8 cellular contexts compared by ENCODE assay signal in the genomic region with DNA sequence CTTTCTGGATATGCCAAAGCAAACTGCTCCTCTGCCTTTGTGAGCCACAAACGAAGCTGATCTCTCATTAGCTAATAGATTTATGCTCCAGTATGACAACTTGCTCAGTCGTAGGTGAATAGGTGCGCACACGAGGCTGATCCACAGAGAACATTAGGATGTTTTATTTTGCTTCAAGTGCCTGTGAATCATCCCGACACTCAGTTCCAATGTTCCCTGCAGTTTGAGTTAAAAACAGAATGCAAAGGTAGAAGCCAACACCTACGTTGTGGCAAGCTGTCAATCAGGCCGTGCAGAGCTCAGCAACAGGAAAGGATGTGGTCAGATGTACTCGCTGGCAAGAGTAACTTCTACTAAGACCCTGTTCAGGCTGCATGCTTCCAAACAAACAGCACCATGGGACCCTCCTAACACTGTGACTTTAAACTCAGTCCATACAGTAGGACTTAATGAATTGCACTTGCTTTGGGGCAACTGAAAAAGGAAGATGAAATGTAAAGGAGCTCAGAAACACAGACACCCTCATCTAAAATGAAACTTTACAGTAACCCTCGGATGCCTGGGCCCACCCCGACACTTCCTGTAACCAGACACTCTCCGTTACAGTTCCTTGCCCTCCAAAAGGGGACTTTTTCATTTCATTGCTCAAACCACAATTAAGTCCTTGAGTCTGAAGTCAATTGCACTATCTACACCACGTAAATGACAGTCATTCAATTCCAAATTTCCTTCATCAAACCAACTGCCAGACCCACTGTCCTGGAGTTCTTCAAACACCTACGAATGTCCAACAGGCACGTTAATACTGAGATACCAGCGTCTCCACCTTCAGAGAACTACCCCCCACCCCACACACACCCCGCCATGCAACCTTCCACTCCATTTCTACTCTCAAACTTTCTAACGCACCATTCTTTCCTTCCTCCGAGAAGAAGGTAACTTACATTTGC. TPM values are rescaled to one million over a fixed set of nuclear protein-coding genes. Genes with fewer than 3 reads are reported as not detected.
DNase-seq lines count a peak whose midpoint lies in the region; ATAC-seq and TF ChIP-seq lines count a peak whose summit lies in the region.

No MANE protein-coding gene starts in this region.

- TSS peak; percentile 83 for BruUV-seq in Panc1 (replicated peaks; lab: Mats Ljungman, UMichigan)

- ATAC-seq in HG03159 (IDR thresholded peaks at IDR 0.05; ENCODE audit: unreplicated experiment) (peak; percentile 68), Panc1 (no peak), lung (ENCODE audit: insufficient read depth, low FRiP score) (no peak)
- ATAC-seq in activated naive CD8-positive, alpha-beta T cell treated with anti-CD3 and anti-CD28 coated beads, Interleukin-2, amount 50 U/mL, for 24 hours: peak; percentile 58
- ATAC-seq in stimulated activated naive CD8-positive, alpha-beta T cell treated with anti-CD3 and anti-CD28 coated beads, Interleukin-15, amount 100 ng/mL, for 72 hours: peak; percentile 78

- peak overlapping the region; percentile 96 to 100 (median 99) for H3K4me3 Mint-ChIP-seq in CD4-positive, alpha-beta memory T cell
- peak overlapping the region; percentile 96 for H3K4me3 Mint-ChIP-seq in activated naive CD8-positive, alpha-beta T cell treated with anti-CD3 and anti-CD28 coated beads, Interleukin-2, amount 50 U/mL, for 24 hours
- H3K4me3 Mint-ChIP-seq in stimulated activated naive CD8-positive, alpha-beta T cell treated with anti-CD3 and anti-CD28 coated beads, Interleukin-15, amount 100 ng/mL, for 72 hours: peak overlapping the region; percentile 90 to 97

- TF ChIP-seq RAD21 in SK-N-SH (IDR thresholded peaks at IDR 0.05; ENCODE audit: low read length): no peak

- peak overlapping the region; percentile 60 to 71 for H3K4me3 ChIP-seq in CD4-positive, alpha-beta memory T cell (ENCODE audit: low read length in 2 of 2)
- peak overlapping the region; percentile 55 to 57 for H3K4me3 ChIP-seq in Panc1 (ENCODE audit: low read depth in 2 of 2, low read length in 2 of 2)
- peak overlapping the region; percentile 48 for H3K4me3 ChIP-seq in lung
- H3K4me3 ChIP-seq in SK-N-SH (ENCODE audit: low read depth in 2 of 2, low read length in 1 of 2): no peak overlapping the region; a peak in 1 of 4 replicates

- no peaks in the 10 kb centered on the region for H3K79me2 ChIP-seq in SK-N-SH (ENCODE audit: insufficient read depth)

- H3K9me2 ChIP-seq in SK-N-SH: no peaks in the 10 kb centered on the region

- H3K9me3 Mint-ChIP-seq in CD4-positive, alpha-beta memory T cell: no peaks in the 10 kb centered on the region
- H3K9me3 Mint-ChIP-seq in activated naive CD8-positive, alpha-beta T cell treated with anti-CD3 and anti-CD28 coated beads, Interleukin-2, amount 50 U/mL, for 24 hours: no peaks in the 10 kb centered on the region
- no peaks in the 10 kb centered on the region for H3K9me3 Mint-ChIP-seq in stimulated activated naive CD8-positive, alpha-beta T cell treated with anti-CD3 and anti-CD28 coated beads, Interleukin-15, amount 100 ng/mL, for 72 hours

- no peak overlapping the region for H3K9ac ChIP-seq in SK-N-SH

- WGBS in lung, 2 donors: 15 to 25% methylated on average over 18 of the region's 18 CpGs
- 88% methylated on average over 18 of the region's 18 CpGs for WGBS in SK-N-SH (ENCODE audit: low lambda C conversion rate)

- H3K4me2 ChIP-seq in SK-N-SH: no peak overlapping the region

- POLR2A ChIA-PET in CD4-positive, alpha-beta memory T cell (lab: Charles Lee; ENCODE audit: partially characterized antibody): interaction anchor here (0.9 to 12.6 kb wide), 21 partner anchors 7 to 473 kb away, joined by 3 to 520 read pairs (median 5); a partner anchor contains a TSS
- POLR2A ChIA-PET in Panc1 (lab: Charles Lee) (interaction anchor here (0.6 kb wide), 1 partner anchor 123 kb away, joined by 4 read pairs; no protein-coding TSS in a partner anchor), SK-N-SH (lab: Yijun Ruan, JAX) (interaction anchor here (0.6 kb wide), 1 partner anchor 381 kb away, joined by 4 read pairs; no protein-coding TSS in a partner anchor)

- H3K36me3 ChIP-seq in CD4-positive, alpha-beta memory T cell (ENCODE audit: insufficient read depth, low read length): no peaks in the 10 kb centered on the region
- H3K36me3 ChIP-seq in Panc1 (ENCODE audit: control insufficient read depth, insufficient read depth, low read length) (no peaks in the 10 kb centered on the region; the same call in none of the 2 replicates), lung (ENCODE audit: control insufficient read depth in 2 of 2, insufficient read depth in 2 of 2, low read length in 2 of 2) (no peaks in the 10 kb centered on the region), SK-N-SH (replicated peaks in 1 of 2; ENCODE audit: control insufficient read depth in 1 of 2, insufficient read depth in 2 of 2, low read length in 1 of 2) (no peaks in the 10 kb centered on the region)

- no peaks in the 10 kb centered on the region for H3K27me3 ChIP-seq in CD4-positive, alpha-beta memory T cell (ENCODE audit: insufficient read depth, low read length)
- H3K27me3 ChIP-seq in Panc1 (ENCODE audit: control insufficient read depth, insufficient read depth, low read length): no peaks in the 10 kb centered on the region
- H3K27me3 ChIP-seq in lung (ENCODE audit: control insufficient read depth, insufficient read depth): no peaks in the 10 kb centered on the region
- H3K27me3 ChIP-seq in SK-N-SH (ENCODE audit: insufficient read depth): peaks cover 15% of the 10 kb centered on the region

- peaks cover 39 to 75% (median 50%) of the 10 kb centered on the region in 4 donors for H3K4me1 Mint-ChIP-seq in CD4-positive, alpha-beta memory T cell
- H3K4me1 Mint-ChIP-seq in activated naive CD8-positive, alpha-beta T cell treated with anti-CD3 and anti-CD28 coated beads, Interleukin-2, amount 50 U/mL, for 24 hours: peaks cover 64% of the 10 kb centered on the region
- H3K4me1 Mint-ChIP-seq in stimulated activated naive CD8-positive, alpha-beta T cell treated with anti-CD3 and anti-CD28 coated beads, Interleukin-15, amount 100 ng/mL, for 72 hours: peaks cover 53% of the 10 kb centered on the region

- peaks cover 3% of the 10 kb centered on the region for H3F3A ChIP-seq in SK-N-SH (replicated peaks; ENCODE audit: insufficient read depth)

- H3K27me3 Mint-ChIP-seq in CD4-positive, alpha-beta memory T cell: peaks cover 0 to 1% of the 10 kb centered on the region in 2 donors
- no peaks in the 10 kb centered on the region for H3K27me3 Mint-ChIP-seq in activated naive CD8-positive, alpha-beta T cell treated with anti-CD3 and anti-CD28 coated beads, Interleukin-2, amount 50 U/mL, for 24 hours
- no peaks in the 10 kb centered on the region for H3K27me3 Mint-ChIP-seq in stimulated activated naive CD8-positive, alpha-beta T cell treated with anti-CD3 and anti-CD28 coated beads, Interleukin-15, amount 100 ng/mL, for 72 hours

- TF ChIP-seq CTCF in Panc1 (IDR thresholded peaks at IDR 0.05) (no peak), lung (IDR thresholded peaks at IDR 0.05; ENCODE audit: control extremely low read depth, extremely low read depth) (no peak), SK-N-SH (IDR thresholded peaks at IDR 0.05) (no peak)

- peak overlapping the region; percentile 96 to 100 (median 99) for H3K27ac Mint-ChIP-seq in CD4-positive, alpha-beta memory T cell
- peak overlapping the region; percentile 98 for H3K27ac Mint-ChIP-seq in activated naive CD8-positive, alpha-beta T cell treated with anti-CD3 and anti-CD28 coated beads, Interleukin-2, amount 50 U/mL, for 24 hours
- H3K27ac Mint-ChIP-seq in stimulated activated naive CD8-positive, alpha-beta T cell treated with anti-CD3 and anti-CD28 coated beads, Interleukin-15, amount 100 ng/mL, for 72 hours: peak overlapping the region; percentile 97 to 99

- H3K27ac ChIP-seq in CD4-positive, alpha-beta memory T cell (ENCODE audit: low read depth, low read length): peak overlapping the region; percentile 98
- H3K27ac ChIP-seq in Panc1 (ENCODE audit: low read length) (peak overlapping the region; percentile 82), lung (ENCODE audit: low read depth in 1 of 2, low read length in 1 of 2) (peak overlapping the region in 1 of 2 donors; percentile 79), SK-N-SH (ENCODE audit: low read depth in 2 of 2, low read length in 1 of 2) (no peak overlapping the region)

- peaks cover 34 to 47% of the 10 kb centered on the region in 2 donors for H3K36me3 Mint-ChIP-seq in CD4-positive, alpha-beta memory T cell
- H3K36me3 Mint-ChIP-seq in activated naive CD8-positive, alpha-beta T cell treated with anti-CD3 and anti-CD28 coated beads, Interleukin-2, amount 50 U/mL, for 24 hours (ENCODE audit: low read depth): peaks cover 44% of the 10 kb centered on the region

- intact Hi-C loops in CD4-positive, alpha-beta memory T cell (cut with micrococcal nuclease): loop anchor here (1.0 to 5.0 kb wide), 7 partner anchors 11 to 1019 kb away; a partner anchor contains a TSS
- intact Hi-C loops in Panc1 (cut with micrococcal nuclease; ENCODE audit: unreplicated experiment): no loop called here

- in situ Hi-C loops in Panc1 (cut with HindIII; ENCODE audit: low pct_unique_long_range_greater_than_20kb, low sequenced_read_pairs): no loop called here

- CTCF ChIA-PET in CD4-positive, alpha-beta memory T cell (lab: Charles Lee; ENCODE audit: partially characterized antibody): interaction anchor here (0.5 to 20.7 kb wide), 11 partner anchors 8 to 357 kb away, joined by 3 to 522 read pairs (median 4); no protein-coding TSS in a partner anchor
- CTCF ChIA-PET in Panc1 (lab: Charles Lee): interaction anchor here (1.3 kb wide), 1 partner anchor 93 kb away, joined by 3 read pairs; no protein-coding TSS in a partner anchor
- CTCF ChIA-PET in SK-N-SH (lab: Yijun Ruan, JAX): interaction anchor here (0.8 to 13.5 kb wide), 6 partner anchors 10 to 129 kb away, joined by 3 to 300 read pairs (median 3); no protein-coding TSS in a partner anchor

- no peaks in the 10 kb centered on the region for H4K20me1 ChIP-seq in SK-N-SH (ENCODE audit: insufficient read depth)

- peaks cover 57% of the 10 kb centered on the region for H3K4me1 ChIP-seq in CD4-positive, alpha-beta memory T cell (ENCODE audit: insufficient read depth, low read length)
- H3K4me1 ChIP-seq in Panc1 (ENCODE audit: control insufficient read depth, insufficient read depth, low read length) (peaks cover 6% of the 10 kb centered on the region), lung (ENCODE audit: control insufficient read depth in 2 of 2, insufficient read depth in 2 of 2, low read length in 2 of 2) (peaks cover 0 to 6% of the 10 kb centered on the region in 2 donors), SK-N-SH (ENCODE audit: control insufficient read depth in 1 of 2, insufficient read depth in 2 of 2, low read depth in 1 of 2, low read length in 1 of 2) (peaks cover 0 to 22% of the 10 kb centered on the region in 2 experiments; a peak in 2 of 4 replicates)

- no peak for TF ChIP-seq EP300 in SK-N-SH (IDR thresholded peaks at IDR 0.05; ENCODE audit: borderline replicate concordance in 1 of 2, low read depth in 1 of 2, low read length in 1 of 2)

- TF ChIP-seq POLR2A in GM19099 (IDR thresholded peaks at IDR 0.05; ENCODE audit: extremely low read depth, insufficient read length, low read depth): peak; percentile 70

- no peak overlapping the region for H2AFZ ChIP-seq in SK-N-SH (ENCODE audit: low read depth)

- peak; percentile 85 to 91 (median 87) for DNase-seq in CD4-positive, alpha-beta memory T cell
- DNase-seq in Panc1 (ENCODE audit: low read depth, low spot score) (no peak), lung (ENCODE audit: low spot score) (no peak), SK-N-SH (no peak)
- DNase-seq in activated naive CD8-positive, alpha-beta T cell treated with anti-CD3 and anti-CD28 coated beads, Interleukin-2, amount 50 U/mL, for 24 hours: peak; percentile 68
- peak; percentile 75 to 80 for DNase-seq in stimulated activated naive CD8-positive, alpha-beta T cell treated with anti-CD3 and anti-CD28 coated beads, Interleukin-15, amount 100 ng/mL, for 72 hours

- H3K9me3 ChIP-seq in CD4-positive, alpha-beta memory T cell (ENCODE audit: control insufficient read depth in 1 of 2, low read length in 2 of 2): no peaks in the 10 kb centered on the region
- no peaks in the 10 kb centered on the region for H3K9me3 ChIP-seq in Panc1 (ENCODE audit: control insufficient read depth, insufficient read depth, low read depth, low read length)
- no peaks in the 10 kb centered on the region for H3K9me3 ChIP-seq in lung (ENCODE audit: control insufficient read depth in 2 of 2, insufficient read depth in 1 of 2, low read length in 1 of 2)
- no peaks in the 10 kb centered on the region for H3K9me3 ChIP-seq in SK-N-SH

RNA-seq across cellular contexts. Expression of a gene that starts 1.6 kb away (rescaled TPM):
- total RNA-seq in CD4-positive, alpha-beta memory T cell: 100 to 1,000 TPM; 272 to 293 TPM
- 10 to 100 TPM; 17.1 to 51.1 TPM for polyA plus RNA-seq in CD4-positive, alpha-beta memory T cell
- total RNA-seq in Panc1 (2021; ENCODE audit: unreplicated experiment): 21.3 TPM
- polyA plus RNA-seq in Panc1 (2012; ENCODE audit: insufficient read length): 20.1 TPM
- 10 to 100 TPM; 43.7 to 66.0 TPM for total RNA-seq in lung
- polyA plus RNA-seq in lung: 10 to 100 TPM; 16.5 to 20.6 TPM
- 0.28 and 0.39 TPM in 2 replicates for polyA plus RNA-seq in SK-N-SH (2012; rRNA removed)
- 0.37 and 0.50 TPM in 2 replicates for polyA plus RNA-seq in SK-N-SH (2012; cell fraction: cytosol; rRNA removed)
- 0.35 and 0.46 TPM in 2 replicates for polyA plus RNA-seq in SK-N-SH (2012; cell fraction: nucleus; rRNA removed)

Comparison
In these comparisons a context has a peak if more than half of its experiments do, and no peak if none do; other contexts are left out.
1. DNase-seq: peak in CD4-positive, alpha-beta memory T cell (5 of 5), activated naive CD8-positive, alpha-beta T cell treated with anti-CD3 and anti-CD28 coated beads, Interleukin-2, amount 50 U/mL, for 24 hours (single experiment) and stimulated activated naive CD8-positive, alpha-beta T cell treated with anti-CD3 and anti-CD28 coated beads, Interleukin-15, amount 100 ng/mL, for 72 hours (2 of 2); none in Panc1 (single experiment), lung (single experiment) and SK-N-SH (single experiment).
2. H3K27ac ChIP-seq: peak in CD4-positive, alpha-beta memory T cell (single experiment) and Panc1 (single experiment); none in SK-N-SH (0 of 2).
3. H3K4me3 ChIP-seq: peak in CD4-positive, alpha-beta memory T cell (2 of 2), Panc1 (2 of 2) and lung (single experiment); none in SK-N-SH (0 of 2).
4. ATAC-seq: peak in HG03159 (single experiment), activated naive CD8-positive, alpha-beta T cell treated with anti-CD3 and anti-CD28 coated beads, Interleukin-2, amount 50 U/mL, for 24 hours (single experiment) and stimulated activated naive CD8-positive, alpha-beta T cell treated with anti-CD3 and anti-CD28 coated beads, Interleukin-15, amount 100 ng/mL, for 72 hours (single experiment); none in Panc1 (single experiment) and lung (single experiment).
5. RNA of a gene that starts 1.6 kb away (total RNA-seq): 272 to 293 TPM in CD4-positive, alpha-beta memory T cell; 43.7 to 66.0 TPM in lung and 21.3 TPM in Panc1 (single experiment); every median in the first group is over 4 times any median in the second.
6. Peak in every context shown above with its lines, with median percentiles within 50 percentile points of each other: H3K27ac Mint-ChIP-seq and H3K4me3 Mint-ChIP-seq.